Comparison of ENCODE assay signal across 8 cellular contexts in genomic region chr14:63276492-63277342, GRCh38. TPM values are rescaled to one million over a fixed set of nuclear protein-coding genes. Genes with fewer than 3 reads are reported as not detected.
DNase-seq lines count a peak whose midpoint lies in the region; ATAC-seq, FAIRE-seq and TF ChIP-seq lines count a peak whose summit lies in the region.

No MANE protein-coding gene starts in this region.

- no peaks in the 10 kb centered on the region for H3K4me1 ChIP-seq in transverse colon

- TF ChIP-seq POLR2A in transverse colon (IDR thresholded peaks at IDR 0.05): no peak

- no peak overlapping the region for H3K4me3 ChIP-seq in GM12875 (ENCODE audit: low read depth, low read length)
- H3K4me3 ChIP-seq in astrocyte of the spinal cord (ENCODE audit: low read depth, low read length): no peak overlapping the region
- no peak overlapping the region for H3K4me3 ChIP-seq in transverse colon

- intact Hi-C loops in transverse colon (cut with DNase I; ENCODE audit: low total_unique reads): loop anchor here (2.0 kb wide), 1 partner anchor 102 kb away; no protein-coding TSS in a partner anchor
- intact Hi-C loops in activated naive CD4-positive, alpha-beta T cell treated with anti-CD3 and anti-CD28 coated beads for 36 hours (cut with micrococcal nuclease): loop anchor here (1.0 to 10.0 kb wide), 5 partner anchors 102 to 1812 kb away; no protein-coding TSS in a partner anchor

- 37 to 47% methylated on average over 5 of the region's 5 CpGs for WGBS in transverse colon (ENCODE audit: low coverage in 1 of 2), 2 donors

- TF ChIP-seq CTCF in GM12875 (IDR thresholded peaks at IDR 0.05; ENCODE audit: borderline replicate concordance, insufficient read depth, low read depth, low read length): peak; percentile 52
- TF ChIP-seq CTCF in astrocyte of the spinal cord (IDR thresholded peaks at IDR 0.05; ENCODE audit: low read depth, low read length): peak; percentile 74
- TF ChIP-seq CTCF in transverse colon (IDR thresholded peaks at IDR 0.05): peak; percentile 67 to 79 (median 69)

- no peak overlapping the region for H3K4me3 Mint-ChIP-seq in activated naive CD4-positive, alpha-beta T cell treated with anti-CD3 and anti-CD28 coated beads for 36 hours

- TF ChIP-seq EP300 in transverse colon (IDR thresholded peaks at IDR 0.05; ENCODE audit: low read depth): no peak

- no peaks in the 10 kb centered on the region for H3K36me3 Mint-ChIP-seq in activated naive CD4-positive, alpha-beta T cell treated with anti-CD3 and anti-CD28 coated beads for 36 hours (ENCODE audit: low read depth)

- no peaks in the 10 kb centered on the region for H3K27me3 ChIP-seq in transverse colon

- in situ Hi-C loops in ACHN (cut with HindIII; ENCODE audit: low pct_ligation_motif_present, low pct_unique_long_range_greater_than_20kb, low sequenced_read_pairs) (no loop called here), astrocyte of the spinal cord (cut with HindIII; ENCODE audit: low sequenced_read_pairs) (no loop called here), transverse colon (cut with MboI; ENCODE audit: low pct_ligation_motif_present in 1 of 4, low pct_unique_long_range_greater_than_20kb in 1 of 4, low sequenced_read_pairs in 3 of 4) (loop anchor here in 3 of 4 donors (10.0 to 25.0 kb wide), 2 partner anchors 102 to 1114 kb away; no protein-coding TSS in a partner anchor)

- CTCF ChIA-PET in activated naive CD4-positive, alpha-beta T cell treated with anti-CD3 and anti-CD28 coated beads for 36 hours (lab: Charles Lee): interaction anchor here (0.7 to 2.2 kb wide), 5 partner anchors 15 to 1098 kb away, joined by 3 to 5 read pairs (median 3); no protein-coding TSS in a partner anchor

- no peak overlapping the region for H3K27ac Mint-ChIP-seq in activated naive CD4-positive, alpha-beta T cell treated with anti-CD3 and anti-CD28 coated beads for 36 hours

- no peaks in the 10 kb centered on the region for H3K9me3 ChIP-seq in transverse colon

- no peaks in the 10 kb centered on the region for H3K36me3 ChIP-seq in transverse colon

- no peaks in the 10 kb centered on the region for H3K4me1 Mint-ChIP-seq in activated naive CD4-positive, alpha-beta T cell treated with anti-CD3 and anti-CD28 coated beads for 36 hours (ENCODE audit: low read depth)

- FAIRE-seq in islet of Langerhans (lab: Jason Lieb, UNC): peak; percentile 99

- ATAC-seq in HG03354 (IDR thresholded peaks at IDR 0.05; ENCODE audit: poor library complexity, severe bottlenecking, unreplicated experiment): peak; percentile 78

- no peaks in the 10 kb centered on the region for H3K9me3 Mint-ChIP-seq in activated naive CD4-positive, alpha-beta T cell treated with anti-CD3 and anti-CD28 coated beads for 36 hours

- DNase-seq in ACHN: peak; percentile 32
- peak; percentile 69 for DNase-seq in NCI-H345 (lab: John Stamatoyannopoulos, UW)
- DNase-seq in astrocyte of the spinal cord (ENCODE audit: low read depth, low spot score): peak; percentile 59
- no peak for DNase-seq in transverse colon
- no peak for DNase-seq in activated naive CD4-positive, alpha-beta T cell treated with anti-CD3 and anti-CD28 coated beads for 36 hours

- H3K27me3 Mint-ChIP-seq in activated naive CD4-positive, alpha-beta T cell treated with anti-CD3 and anti-CD28 coated beads for 36 hours (ENCODE audit: low read depth): peaks cover 2% of the 10 kb centered on the region

- no peak overlapping the region for H3K27ac ChIP-seq in transverse colon

RNA-seq across cellular contexts. Expression of gene GPHB5, which starts 42.0 kb away (rescaled TPM):
- total RNA-seq in transverse colon: not detected
- total RNA-seq in activated naive CD4-positive, alpha-beta T cell treated with anti-CD3 and anti-CD28 coated beads for 36 hours: not detected

Comparison
In these comparisons a context has a peak if more than half of its experiments do, and no peak if none do; other contexts are left out.
1. DNase-seq: peak in ACHN (single experiment), NCI-H345 (single experiment) and astrocyte of the spinal cord (single experiment); none in transverse colon (single experiment) and activated naive CD4-positive, alpha-beta T cell treated with anti-CD3 and anti-CD28 coated beads for 36 hours (single experiment).
2. in situ Hi-C loops: an anchor here in transverse colon (10.0 to 25.0 kb wide); none called in ACHN and astrocyte of the spinal cord.
3. Peak in every context shown above with its lines, with median percentiles within 50 percentile points of each other: CTCF ChIP-seq.